8 cellular contexts compared by ENCODE assay signal in the genomic region with DNA sequence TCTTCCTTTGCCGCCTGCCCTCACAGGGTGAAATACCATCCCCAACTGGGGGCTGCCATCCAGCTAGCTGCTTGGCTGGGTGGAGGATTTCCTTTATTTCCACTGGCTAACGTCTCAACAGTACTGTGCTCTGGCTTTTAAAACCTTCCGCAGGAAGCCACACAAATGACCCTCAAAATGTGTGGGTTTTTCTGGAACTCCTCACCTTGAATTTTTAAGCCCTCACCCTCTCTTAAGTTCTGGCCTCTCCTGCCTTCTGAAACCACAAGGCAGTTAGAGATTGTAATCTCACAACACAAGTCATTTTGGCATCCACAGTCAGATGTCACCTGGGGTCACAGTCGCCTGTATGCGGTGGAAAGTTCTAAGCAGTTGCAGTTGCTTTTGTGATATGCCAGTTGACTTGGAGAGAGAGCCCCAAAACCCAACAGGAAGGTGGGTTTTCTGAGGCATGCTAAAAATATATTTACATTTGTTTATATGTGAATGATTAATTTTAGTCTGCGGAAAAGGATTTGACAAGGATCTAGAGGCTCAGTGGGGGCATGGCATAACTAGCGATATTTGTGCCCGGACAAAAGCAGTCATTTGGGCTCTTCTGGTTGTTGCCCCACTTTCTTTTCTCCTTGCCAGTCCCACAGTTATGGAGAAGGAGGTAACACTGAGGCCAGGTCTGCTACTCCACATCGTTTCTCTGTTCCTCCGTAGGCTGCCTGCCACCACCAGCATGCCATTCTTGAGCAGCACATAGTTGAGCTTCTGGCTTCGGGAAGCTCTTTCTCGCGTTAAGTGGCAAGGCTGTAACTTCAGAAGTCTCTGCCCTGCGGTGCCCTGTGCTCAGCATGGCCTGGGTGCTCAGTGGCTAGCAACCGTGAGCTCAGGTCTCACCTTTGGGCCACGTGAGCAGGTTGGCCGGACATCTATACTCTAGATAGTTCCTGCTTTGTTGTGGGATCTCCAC.
DNase-seq lines count a peak whose midpoint lies in the region; ATAC-seq and TF ChIP-seq lines count a peak whose summit lies in the region.

No MANE protein-coding gene starts in this region.

- no peaks in the 10 kb centered on the region for H3K79me1 ChIP-seq in trophoblast cell (ENCODE audit: low read length)

- H3K36me3 ChIP-seq in trophoblast cell (ENCODE audit: control insufficient read depth in 1 of 2, insufficient read depth in 2 of 2, low read length in 2 of 2) (no peaks in the 10 kb centered on the region), ovary (no peaks in the 10 kb centered on the region)

- TF ChIP-seq EP300 in ovary (IDR thresholded peaks at IDR 0.05), result no peak

- H3K4me3 Mint-ChIP-seq in activated CD8-positive, alpha-beta memory T cell treated with anti-CD3 and anti-CD28 coated beads, Interleukin-2, amount 10 ng/mL, durations not matched to agents 7 days and 5 days, result peak overlapping the region; percentile 45

- no peak overlapping the region for H2BK120ac ChIP-seq in trophoblast cell (ENCODE audit: insufficient read depth, low read length, poor library complexity)

- H4K12ac ChIP-seq in trophoblast cell (ENCODE audit: low read depth, low read length), result no peak overlapping the region

- no peak overlapping the region for H3K9ac ChIP-seq in trophoblast cell (ENCODE audit: low read length)

- DNase-seq in GF-D8 (lab: John Stamatoyannopoulos, UW) (peak; percentile 100), trophoblast cell (peak; percentile 51 to 74), superior temporal gyrus (ENCODE audit: extremely low spot score) (no peak), NCI-H1930 (lab: John Stamatoyannopoulos, UW) (no peak), RWPE1 (ENCODE audit: low spot score) (no peak), ovary (no peak)
- DNase-seq in activated CD8-positive, alpha-beta memory T cell treated with anti-CD3 and anti-CD28 coated beads, Interleukin-2, amount 10 ng/mL, durations not matched to agents 7 days and 5 days, result peak; percentile 92

- H2BK5ac ChIP-seq in trophoblast cell (ENCODE audit: low read depth, low read length, poor library complexity), result no peak overlapping the region

- no peak overlapping the region for H3K4ac ChIP-seq in trophoblast cell (ENCODE audit: low read depth, low read length)

- H3K27me3 Mint-ChIP-seq in activated CD8-positive, alpha-beta memory T cell treated with anti-CD3 and anti-CD28 coated beads, Interleukin-2, amount 10 ng/mL, durations not matched to agents 7 days and 5 days, result no peaks in the 10 kb centered on the region

- H3K4me1 Mint-ChIP-seq in activated CD8-positive, alpha-beta memory T cell treated with anti-CD3 and anti-CD28 coated beads, Interleukin-2, amount 10 ng/mL, durations not matched to agents 7 days and 5 days, result peaks cover 68% of the 10 kb centered on the region

- no peak for TF ChIP-seq CTCF in RWPE1 (conservative IDR thresholded peaks at IDR 0.05; ENCODE audit: low read depth)
- TF ChIP-seq CTCF in ovary (IDR thresholded peaks at IDR 0.05), result no peak

- H3K4me3 ChIP-seq in trophoblast cell (ENCODE audit: low read depth, low read length) (no peak overlapping the region), ovary (no peak overlapping the region)

- H3K23ac ChIP-seq in trophoblast cell (ENCODE audit: low read length), result no peak overlapping the region

- H2AK5ac ChIP-seq in trophoblast cell (ENCODE audit: low read length), result no peak overlapping the region

- peaks cover under 1% of the 10 kb centered on the region for H3K9me3 Mint-ChIP-seq in activated CD8-positive, alpha-beta memory T cell treated with anti-CD3 and anti-CD28 coated beads, Interleukin-2, amount 10 ng/mL, durations not matched to agents 7 days and 5 days (ENCODE audit: low read depth)

- POLR2A ChIA-PET in RWPE1 (lab: Yijun Ruan, JAX; ENCODE audit: low non-redundant PET), result no interaction called here

- H2BK12ac ChIP-seq in trophoblast cell (ENCODE audit: low read length), result no peak overlapping the region

- H3K79me2 ChIP-seq in trophoblast cell (ENCODE audit: control insufficient read depth, insufficient read depth, low read length, poor library complexity), result no peaks in the 10 kb centered on the region

- intact Hi-C loops in ovary (cut with DNase I), result no loop called here

- H2AFZ ChIP-seq in trophoblast cell (ENCODE audit: insufficient read depth, low read length, poor library complexity), result no peak overlapping the region

- no peak for TF ChIP-seq POLR2A in ovary (IDR thresholded peaks at IDR 0.05)

- H3K27ac ChIP-seq in trophoblast cell (ENCODE audit: low read depth, low read length), result no peak overlapping the region
- H3K27ac ChIP-seq in RWPE1, result no peak overlapping the region
- no peak overlapping the region for H3K27ac ChIP-seq in ovary

- WGBS in trophoblast cell (ENCODE audit: extremely low coverage, insufficient coverage, insufficient read length), result no CpG with 5 or more reads among the region's 17 CpGs
- 93 to 95% (median 95%) methylated on average over 17 of the region's 17 CpGs for WGBS in ovary, 3 donors

- H3K18ac ChIP-seq in trophoblast cell (ENCODE audit: low read length), result no peak overlapping the region

- no peak overlapping the region for H3K14ac ChIP-seq in trophoblast cell (ENCODE audit: low read length)

- CTCF ChIA-PET in activated CD8-positive, alpha-beta memory T cell treated with anti-CD3 and anti-CD28 coated beads, Interleukin-2, amount 10 ng/mL, durations not matched to agents 7 days and 5 days (lab: Charles Lee), result interaction anchor here (0.8 to 0.9 kb wide), 2 partner anchors 241 to 258 kb away, joined by 3 to 4 read pairs; no protein-coding TSS in a partner anchor
- CTCF ChIA-PET in RWPE1 (lab: Yijun Ruan, JAX), result interaction anchor here (0.7 kb wide), 1 partner anchor 1172 kb away, joined by 6 read pairs; no protein-coding TSS in a partner anchor

- H3K9me3 ChIP-seq in trophoblast cell (ENCODE audit: insufficient read depth, low read depth, low read length) (no peaks in the 10 kb centered on the region), ovary (no peaks in the 10 kb centered on the region)

- no peak overlapping the region for H4K8ac ChIP-seq in trophoblast cell (ENCODE audit: low read depth, low read length)

- no peak overlapping the region for H4K91ac ChIP-seq in trophoblast cell (ENCODE audit: low read depth, low read length)

- H3K27me3 ChIP-seq in trophoblast cell (ENCODE audit: insufficient read depth, low read length), result no peaks in the 10 kb centered on the region
- H3K27me3 ChIP-seq in ovary, result no peaks in the 10 kb centered on the region

- H3K36me3 Mint-ChIP-seq in activated CD8-positive, alpha-beta memory T cell treated with anti-CD3 and anti-CD28 coated beads, Interleukin-2, amount 10 ng/mL, durations not matched to agents 7 days and 5 days, result peaks cover 9% of the 10 kb centered on the region

- H3K4me1 ChIP-seq in trophoblast cell (ENCODE audit: control insufficient read depth in 1 of 2, insufficient read depth in 2 of 2, low read length in 2 of 2) (peaks cover 0 to 5% of the 10 kb centered on the region in 2 experiments), ovary (ENCODE audit: insufficient read depth) (peaks cover 18% of the 10 kb centered on the region)

- ATAC-seq in HG03432 (IDR thresholded peaks at IDR 0.05; ENCODE audit: unreplicated experiment), result peak; percentile 67
- peak; percentile 76 for ATAC-seq in activated CD8-positive, alpha-beta memory T cell treated with anti-CD3 and anti-CD28 coated beads, Interleukin-2, amount 10 ng/mL, durations not matched to agents 7 days and 5 days

- no peak overlapping the region for H3K4me2 ChIP-seq in trophoblast cell (ENCODE audit: low read length)

- H3K27ac Mint-ChIP-seq in activated CD8-positive, alpha-beta memory T cell treated with anti-CD3 and anti-CD28 coated beads, Interleukin-2, amount 10 ng/mL, durations not matched to agents 7 days and 5 days, result peak overlapping the region; percentile 84

Comparison
In these comparisons a context has a peak if more than half of its experiments do, and no peak if none do; other contexts are left out.
1. DNase-seq: peak in GF-D8 (single experiment), activated CD8-positive, alpha-beta memory T cell treated with anti-CD3 and anti-CD28 coated beads, Interleukin-2, amount 10 ng/mL, durations not matched to agents 7 days and 5 days (single experiment) and trophoblast cell (2 of 2); none in superior temporal gyrus (single experiment), NCI-H1930 (0 of 2), RWPE1 (single experiment) and ovary (0 of 5).